In genomic region chr6:13431059-13431656, GRCh38 we compare ENCODE assay signal across 1 cellular context.
TF ChIP-seq lines count a peak whose summit lies in the region.

No MANE protein-coding gene starts in this region.

TF ChIP-seq in GM12878, 131 proteins besides CTCF, POLR2A, EP300 and RAD21 (continued from another document and continues in another):
- TF ChIP-seq ATF2 (IDR thresholded peaks at IDR 0.05; ENCODE audit: low read length), result 0 out of 2 replicates have a peak, but pooled peaks have one; percentile 13
- no peak for TF ChIP-seq GATAD2B (conservative IDR thresholded peaks at IDR 0.05; ENCODE audit: low read depth)
- peak; percentile 6 for TF ChIP-seq MEF2B (IDR thresholded peaks at IDR 0.05; ENCODE audit: partially characterized antibody, poor library complexity, severe bottlenecking)
- TF ChIP-seq NRF1 (conservative IDR thresholded peaks at IDR 0.05; ENCODE audit: low read depth, low read length), result no peak
- no peak for TF ChIP-seq SPI1 (IDR thresholded peaks at IDR 0.05; ENCODE audit: borderline replicate concordance, insufficient read depth, low read depth, low read length)
- no peak for TF ChIP-seq EED (IDR thresholded peaks at IDR 0.05; ENCODE audit: low read depth)
- TF ChIP-seq BACH1 (IDR thresholded peaks at IDR 0.05; ENCODE audit: borderline replicate concordance), result no peak
- TF ChIP-seq RELA (IDR thresholded peaks at IDR 0.05; ENCODE audit: borderline replicate concordance, partially characterized antibody), result no peak
- TF ChIP-seq ZNF24 (IDR thresholded peaks at IDR 0.05), result 0 out of 2 replicates have a peak, but pooled peaks have one; percentile 11
- no peak for TF ChIP-seq HCFC1 (IDR thresholded peaks at IDR 0.05; ENCODE audit: low read length)
- TF ChIP-seq PKNOX1 (IDR thresholded peaks at IDR 0.05), result no peak
- peak; percentile 65; the same call in 1 of the 2 replicates for TF ChIP-seq TCF12 (IDR thresholded peaks at IDR 0.05; ENCODE audit: low read depth, low read length)
- TF ChIP-seq HSF1 (IDR thresholded peaks at IDR 0.05; ENCODE audit: low read depth, low read length), result no peak
- TF ChIP-seq FOXM1 (IDR thresholded peaks at IDR 0.05; ENCODE audit: low read depth, low read length), result no peak
- TF ChIP-seq POU2F2 (IDR thresholded peaks at IDR 0.05; ENCODE audit: borderline replicate concordance, low read depth, low read length), result peak; percentile 25; the same call in 1 of the 3 replicates
- 0 out of 2 replicates have a peak, but pooled peaks have one; percentile 5 for TF ChIP-seq BCL11A (IDR thresholded peaks at IDR 0.05; ENCODE audit: low read depth, low read length)
- peak; percentile 75 for TF ChIP-seq ZNF687 (IDR thresholded peaks at IDR 0.05)
- 0 out of 3 replicates have a peak, but pooled peaks of 1 of the 2 experiments have one; percentile 11 for TF ChIP-seq EGR1 (IDR thresholded peaks at IDR 0.05; ENCODE audit: borderline replicate concordance in 1 of 2, low read depth in 2 of 2, low read length in 2 of 2)
- TF ChIP-seq IRF4 (IDR thresholded peaks at IDR 0.05; ENCODE audit: low read depth, low read length), result no peak
- TF ChIP-seq CEBPB (IDR thresholded peaks at IDR 0.05; ENCODE audit: borderline replicate concordance in 1 of 2, low read depth in 2 of 2, low read length in 2 of 2), result no peak
- TF ChIP-seq SREBF1 (IDR thresholded peaks at IDR 0.05; ENCODE audit: low read length), result no peak
- TF ChIP-seq RUNX3 (IDR thresholded peaks at IDR 0.05; ENCODE audit: low read length), result peak; percentile 72
- TF ChIP-seq IRF5 (IDR thresholded peaks at IDR 0.05; ENCODE audit: borderline replicate concordance), result no peak
- TF ChIP-seq ZBTB33 (IDR thresholded peaks at IDR 0.05), result no peak
- no peak for TF ChIP-seq STAT1 (conservative IDR thresholded peaks at IDR 0.05)
- no peak for TF ChIP-seq LARP7 (IDR thresholded peaks at IDR 0.05)
- TF ChIP-seq ZNF217 (IDR thresholded peaks at IDR 0.05), result peak; percentile 81; the same call in 1 of the 2 replicates
- no peak for TF ChIP-seq SREBF2 (IDR thresholded peaks at IDR 0.05; ENCODE audit: low read length)
- no peak for TF ChIP-seq E4F1 (IDR thresholded peaks at IDR 0.05; ENCODE audit: borderline replicate concordance, partially characterized antibody)
- peak; percentile 45; the same call in 1 of the 2 replicates for TF ChIP-seq CBFB (IDR thresholded peaks at IDR 0.05; ENCODE audit: low read depth)
- TF ChIP-seq ZSCAN29 (IDR thresholded peaks at IDR 0.05), result no peak
- no peak for TF ChIP-seq SUZ12 (IDR thresholded peaks at IDR 0.05; ENCODE audit: unreplicated experiment)
- no peak for TF ChIP-seq TBL1XR1 (IDR thresholded peaks at IDR 0.05; ENCODE audit: low read depth, low read length)
- no peak for TF ChIP-seq KDM1A (IDR thresholded peaks at IDR 0.05; ENCODE audit: borderline replicate concordance)
- no peak for TF ChIP-seq TARDBP (IDR thresholded peaks at IDR 0.05; ENCODE audit: borderline replicate concordance)
- no peak for TF ChIP-seq RFX5 (IDR thresholded peaks at IDR 0.05; ENCODE audit: low read depth, low read length)
- TF ChIP-seq IKZF2 (IDR thresholded peaks at IDR 0.05), result no peak; a peak in 2 of 4 replicates
- peak; percentile 77; the same call in 1 of the 2 replicates for TF ChIP-seq SMARCA5 (IDR thresholded peaks at IDR 0.05)
- TF ChIP-seq KLF5 (IDR thresholded peaks at IDR 0.05; ENCODE audit: partially characterized antibody), result no peak
- TF ChIP-seq E2F4 (IDR thresholded peaks at IDR 0.05; ENCODE audit: low read depth, low read length), result no peak
- TF ChIP-seq ZBTB11 (CRISPR knock-in tag; IDR thresholded peaks at IDR 0.05), result no peak
- no peak for TF ChIP-seq SIN3A (IDR thresholded peaks at IDR 0.05; ENCODE audit: low read depth, low read length)
- no peak for TF ChIP-seq ZZZ3 (IDR thresholded peaks at IDR 0.05; ENCODE audit: control insufficient read depth, insufficient read length, low read depth)
- no peak for TF ChIP-seq EZH2 (IDR thresholded peaks at IDR 0.05; ENCODE audit: borderline replicate concordance, control insufficient read depth, low read depth, low read length)
- no peak for TF ChIP-seq PAX8 (IDR thresholded peaks at IDR 0.05)
- TF ChIP-seq STAT3 (IDR thresholded peaks at IDR 0.05; ENCODE audit: low read depth, low read length), result no peak
- TF ChIP-seq ATF3 (IDR thresholded peaks at IDR 0.05; ENCODE audit: borderline replicate concordance, extremely low read depth, low read depth, low read length), result no peak
